In genomic region chr13:23460309-23460708, GRCh38 we compare ENCODE assay signal across 12 cellular contexts. TPM values are rescaled to one million over a fixed set of nuclear protein-coding genes. Genes with fewer than 3 reads are reported as not detected.
DNase-seq lines count a peak whose midpoint lies in the region; ATAC-seq, FAIRE-seq and TF ChIP-seq lines count a peak whose summit lies in the region.
"Had no signal": no experiment of that assay in that cellular context is flagged by ENCODE, and none has a peak within 500 bp of the region (broad histone marks: within the 10 kb centered on the region; RNA-seq: fewer than 3 reads in every experiment).

No MANE protein-coding gene starts in this region.

- no peak overlapping the region for H3K4me3 ChIP-seq in CD8-positive, alpha-beta T cell (ENCODE audit: low read depth, low read length)

- H3K9me3 Mint-ChIP-seq in dendritic cell treated with granulocyte-macrophage colony-stimulating factor and Interleukin-4, amounts not matched to agents 40 ng/mL and 50 ng/mL, for 4 days: no peaks in the 10 kb centered on the region
- H3K9me3 Mint-ChIP-seq in CD8-positive, alpha-beta T cell: no peaks in the 10 kb centered on the region
- peaks cover 2% of the 10 kb centered on the region for H3K9me3 Mint-ChIP-seq in activated naive CD8-positive, alpha-beta T cell treated with anti-CD3 and anti-CD28 coated beads for 36 hours
- H3K9me3 Mint-ChIP-seq: activated CD4-positive, alpha-beta T cell treated with anti-CD3 and anti-CD28 coated beads, Interleukin-2, amount 10 ng/mL, durations not matched to agents 7 days and 5 days had no signal

- H3K27me3 Mint-ChIP-seq in dendritic cell treated with granulocyte-macrophage colony-stimulating factor and Interleukin-4, amounts not matched to agents 40 ng/mL and 50 ng/mL, for 4 days: no peaks in the 10 kb centered on the region
- H3K27me3 Mint-ChIP-seq in CD8-positive, alpha-beta T cell (ENCODE audit: low read depth): no peaks in the 10 kb centered on the region
- H3K27me3 Mint-ChIP-seq in activated naive CD8-positive, alpha-beta T cell treated with anti-CD3 and anti-CD28 coated beads for 36 hours: peaks cover 3% of the 10 kb centered on the region

- H3K4me3 Mint-ChIP-seq in dendritic cell treated with granulocyte-macrophage colony-stimulating factor and Interleukin-4, amounts not matched to agents 40 ng/mL and 50 ng/mL, for 4 days: no peak overlapping the region
- H3K4me3 Mint-ChIP-seq in CD8-positive, alpha-beta T cell: no peak overlapping the region
- H3K4me3 Mint-ChIP-seq in activated naive CD8-positive, alpha-beta T cell treated with anti-CD3 and anti-CD28 coated beads for 36 hours: no peak overlapping the region
- H3K4me3 Mint-ChIP-seq: activated CD4-positive, alpha-beta T cell treated with anti-CD3 and anti-CD28 coated beads, Interleukin-2, amount 10 ng/mL, durations not matched to agents 7 days and 5 days; CD4-positive, alpha-beta memory T cell had no signal

- H3K36me3 Mint-ChIP-seq in dendritic cell treated with granulocyte-macrophage colony-stimulating factor and Interleukin-4, amounts not matched to agents 40 ng/mL and 50 ng/mL, for 4 days (ENCODE audit: low read depth): no peaks in the 10 kb centered on the region
- H3K36me3 Mint-ChIP-seq in CD8-positive, alpha-beta T cell: no peaks in the 10 kb centered on the region
- no peaks in the 10 kb centered on the region for H3K36me3 Mint-ChIP-seq in activated naive CD8-positive, alpha-beta T cell treated with anti-CD3 and anti-CD28 coated beads for 36 hours
- H3K36me3 Mint-ChIP-seq: CD4-positive, alpha-beta memory T cell had no signal

- H3K4me1 ChIP-seq in CD8-positive, alpha-beta T cell (ENCODE audit: insufficient read depth, low read length): no peaks in the 10 kb centered on the region

- H3K27ac ChIP-seq in CD8-positive, alpha-beta T cell (ENCODE audit: low read depth, low read length): no peak overlapping the region

- peaks cover 46% of the 10 kb centered on the region for H3K4me1 Mint-ChIP-seq in dendritic cell treated with granulocyte-macrophage colony-stimulating factor and Interleukin-4, amounts not matched to agents 40 ng/mL and 50 ng/mL, for 4 days (ENCODE audit: low read depth)
- H3K4me1 Mint-ChIP-seq in CD8-positive, alpha-beta T cell (ENCODE audit: low read depth): peaks cover 2% of the 10 kb centered on the region
- H3K4me1 Mint-ChIP-seq in activated naive CD8-positive, alpha-beta T cell treated with anti-CD3 and anti-CD28 coated beads for 36 hours: no peaks in the 10 kb centered on the region
- H3K4me1 Mint-ChIP-seq: CD4-positive, alpha-beta memory T cell had no signal

- POLR2A ChIA-PET in CD8-positive, alpha-beta T cell (lab: Charles Lee): no interaction called here

- ATAC-seq in GM21529 (IDR thresholded peaks at IDR 0.05; ENCODE audit: unreplicated experiment) (peak; percentile 82), HG03432 (IDR thresholded peaks at IDR 0.05; ENCODE audit: unreplicated experiment) (peak; percentile 90), GM19455 (IDR thresholded peaks at IDR 0.05; ENCODE audit: unreplicated experiment) (no peak)
- no peak for ATAC-seq in CD8-positive, alpha-beta T cell

- DNase-seq in GM18507 (ENCODE audit: extremely low spot score, insufficient read length, low read depth) (peak; percentile 11), medulla oblongata (ENCODE audit: extremely low spot score) (no peak)
- no peak for DNase-seq in CD8-positive, alpha-beta T cell
- no peak for DNase-seq in activated naive CD8-positive, alpha-beta T cell treated with anti-CD3 and anti-CD28 coated beads for 36 hours
- DNase-seq: activated CD4-positive, alpha-beta T cell treated with anti-CD3 and anti-CD28 coated beads, Interleukin-2, amount 10 ng/mL, durations not matched to agents 7 days and 5 days; CD4-positive, alpha-beta memory T cell; hippocampal formation; NCI-H1930 had no signal

- intact Hi-C loops in dendritic cell treated with granulocyte-macrophage colony-stimulating factor and Interleukin-4, amounts not matched to agents 40 ng/mL and 50 ng/mL, for 4 days (cut with micrococcal nuclease): loop anchor here (10.0 kb wide), 1 partner anchor 86 kb away; no protein-coding TSS in a partner anchor
- intact Hi-C loops in CD8-positive, alpha-beta T cell (cut with DNase I, micrococcal nuclease): no loop called here

- CTCF ChIA-PET in CD8-positive, alpha-beta T cell (lab: Charles Lee): no interaction called here

- TF ChIP-seq CTCF in CD8-positive, alpha-beta T cell (IDR thresholded peaks at IDR 0.05): no peak

- peak; percentile 56 for FAIRE-seq in GM18507 (lab: Jason Lieb, UNC)

- no peaks in the 10 kb centered on the region for H3K27me3 ChIP-seq in CD8-positive, alpha-beta T cell (ENCODE audit: insufficient read depth, low read length)

- H3K27ac Mint-ChIP-seq in dendritic cell treated with granulocyte-macrophage colony-stimulating factor and Interleukin-4, amounts not matched to agents 40 ng/mL and 50 ng/mL, for 4 days: peak overlapping the region; percentile 59
- H3K27ac Mint-ChIP-seq in CD8-positive, alpha-beta T cell: no peak overlapping the region
- H3K27ac Mint-ChIP-seq in activated naive CD8-positive, alpha-beta T cell treated with anti-CD3 and anti-CD28 coated beads for 36 hours: no peak overlapping the region
- H3K27ac Mint-ChIP-seq: activated CD4-positive, alpha-beta T cell treated with anti-CD3 and anti-CD28 coated beads, Interleukin-2, amount 10 ng/mL, durations not matched to agents 7 days and 5 days had no signal

- no peaks in the 10 kb centered on the region for H3K36me3 ChIP-seq in CD8-positive, alpha-beta T cell (ENCODE audit: insufficient read depth, low read length)

- no peaks in the 10 kb centered on the region for H3K9me3 ChIP-seq in CD8-positive, alpha-beta T cell (ENCODE audit: low read length)

RNA-seq across cellular contexts. Expression of gene SACS, which starts 26.8 kb away (rescaled TPM):
- 10 to 100 TPM in 1 of 2 experiments, 1 to 10 TPM in 1; 9.7 to 11.2 TPM for total RNA-seq in CD8-positive, alpha-beta T cell
- total RNA-seq in activated naive CD8-positive, alpha-beta T cell treated with anti-CD3 and anti-CD28 coated beads for 36 hours: 10 to 100 TPM; 47.5 to 50.6 TPM

Comparison
In these comparisons a context has a peak if more than half of its experiments do, and no peak if none do; other contexts are left out.
1. ATAC-seq: peak in GM21529 (single experiment) and HG03432 (single experiment); none in GM19455 (single experiment) and CD8-positive, alpha-beta T cell (single experiment).